8 cellular contexts compared by ENCODE assay signal in the genomic region with DNA sequence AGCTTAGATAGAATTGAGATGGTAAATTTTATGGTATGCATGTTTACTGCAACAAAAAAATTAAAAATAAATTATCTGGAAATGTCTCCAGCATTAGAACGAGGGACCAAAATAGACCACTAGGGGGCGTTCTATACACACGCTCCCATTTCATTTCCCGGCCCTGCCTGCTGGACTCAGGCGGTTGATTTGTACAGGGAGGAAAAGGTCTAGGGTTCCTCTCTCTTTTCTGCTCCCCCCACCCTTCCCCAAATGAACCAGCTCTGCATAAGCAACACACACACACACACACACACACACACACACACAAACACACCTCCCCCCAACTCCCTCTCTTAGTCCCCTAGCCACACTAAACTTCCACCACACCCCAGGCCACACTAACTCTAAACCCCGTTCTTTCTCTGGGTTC. TPM values are rescaled to one million over a fixed set of nuclear protein-coding genes. Genes with fewer than 3 reads are reported as not detected.
A peak's percentile ranks its signal among the peaks of the same experiment; 100 is the strongest.
DNase-seq lines count a peak whose midpoint lies in the region; TF ChIP-seq lines count a peak whose summit lies in the region.

No MANE protein-coding gene starts in this region.

- H3K27me3 Mint-ChIP-seq in CD14-positive monocyte (ENCODE audit: low read depth in 3 of 3) (peaks cover 5 to 35% (median 25%) of the 10 kb centered on the region in 3 donors), HFFc6 (ENCODE audit: insufficient read depth) (peaks cover 21% of the 10 kb centered on the region)

- H3K36me3 Mint-ChIP-seq in CD14-positive monocyte = no peaks in the 10 kb centered on the region
- H3K36me3 Mint-ChIP-seq in HFFc6 (ENCODE audit: low read depth) = no peaks in the 10 kb centered on the region

- DNase-seq in CD14-positive monocyte (ENCODE audit: low spot score) (peak; percentile 56), HFFc6 (peak; percentile 59), NCI-H748 (lab: John Stamatoyannopoulos, UW; ENCODE audit: unreplicated experiment) (peak; percentile 72), ecto neural progenitor cell (ENCODE audit: low spot score) (peak; percentile 69), midbrain (lab: John Stamatoyannopoulos, UW) (peak; percentile 76), islet precursor cell (no peak)
- peak; percentile 53 for DNase-seq in activated CD4-positive, alpha-beta T cell treated with anti-CD3 and anti-CD28 coated beads, Interleukin-2, amount 50 U/mL, for 1 hour
- DNase-seq in stimulated activated CD8-positive, alpha-beta memory T cell treated with anti-CD3 and anti-CD28 coated beads, Interleukin-7, amount 100 ng/mL, for 4 hours (ENCODE audit: low read depth in 2 of 2) = peak; percentile 26 to 38

- peaks cover 0 to 4% (median 2%) of the 10 kb centered on the region in 7 donors for H3K9me3 Mint-ChIP-seq in CD14-positive monocyte
- no peaks in the 10 kb centered on the region for H3K9me3 Mint-ChIP-seq in HFFc6

- peak; percentile 75 for TF ChIP-seq CTCF in CD14-positive monocyte (IDR thresholded peaks at IDR 0.05)
- TF ChIP-seq CTCF in HFFc6 (IDR thresholded peaks at IDR 0.05) = peak; percentile 90

- H3K4me3 Mint-ChIP-seq in CD14-positive monocyte = no peak overlapping the region
- H3K4me3 Mint-ChIP-seq in HFFc6 = no peak overlapping the region

- H3K27ac Mint-ChIP-seq in CD14-positive monocyte (peak overlapping the region in 2 of 7 donors; percentile 18 to 66), HFFc6 (no peak overlapping the region)

- H3K4me1 Mint-ChIP-seq in CD14-positive monocyte (peaks cover 11% of the 10 kb centered on the region), HFFc6 (ENCODE audit: low read depth) (no peaks in the 10 kb centered on the region)

- intact Hi-C loops in CD14-positive monocyte (cut with micrococcal nuclease) = loop anchor here (1.0 to 5.0 kb wide), 4 partner anchors 104 to 126 kb away; no protein-coding TSS in a partner anchor

RNA-seq across cellular contexts. Expression of a gene that starts 7.8 kb away (rescaled TPM):
- under 1 TPM in 1 of 2 donors, not detected in 1; 0.04 TPM for polyA plus RNA-seq in CD14-positive monocyte
- total RNA-seq in HFFc6 (2021; fragmentation: NEBNext Ultra II Directional; extraction: Animal tissue kit (Norgen Biotek cat#: 25700)) = not detected
